ENCODE assay signal across 21 cellular contexts in genomic region chr10:24096281-24096680, GRCh38.
"Had no signal": no experiment of that assay in that cellular context is flagged by ENCODE, and none has a peak within 500 bp of the region (broad histone marks: within the 10 kb centered on the region; RNA-seq: fewer than 3 reads in every experiment).

No MANE protein-coding gene starts in this region.

- H3K4me3 ChIP-seq: lung, ovary, right atrium auricular region, sigmoid colon, skin epidermis, testis, transverse colon had no signal

- H3K27ac ChIP-seq: foreskin keratinocyte, ovary, right atrium auricular region, sigmoid colon, skin epidermis, testis, transverse colon had no signal

- H3K4me1 ChIP-seq: foreskin keratinocyte, right atrium auricular region, sigmoid colon, transverse colon had no signal

- H3K4me3 Mint-ChIP-seq: dendritic cell treated with granulocyte-macrophage colony-stimulating factor and Interleukin-4, amounts not matched to agents 40 ng/mL and 50 ng/mL, for 4 days; endodermal cell; naive thymus-derived CD4-positive, alpha-beta T cell; neural crest cell; stimulated activated naive B cell treated with anti-CD40 and anti-IgM and Interleukin-4, amounts not matched to agents 10 μg/mL and 1 μg/mL and 100 μg/mL, for 72 hours; stimulated activated naive CD8-positive, alpha-beta T cell treated with anti-CD3 and anti-CD28 coated beads, Interleukin-15, amount 100 ng/mL, for 72 hours had no signal

- H3K9me3 ChIP-seq: ovary, right atrium auricular region, sigmoid colon, testis, transverse colon had no signal

- ATAC-seq: foreskin keratinocyte; left colon; left ventricle myocardium superior; naive thymus-derived CD4-positive, alpha-beta T cell; stimulated activated naive B cell treated with anti-CD40 and anti-IgM and Interleukin-4, amounts not matched to agents 10 μg/mL and 1 μg/mL and 100 μg/mL, for 72 hours; stimulated activated naive CD8-positive, alpha-beta T cell treated with anti-CD3 and anti-CD28 coated beads, Interleukin-15, amount 100 ng/mL, for 72 hours had no signal

- H3K36me3 ChIP-seq: ovary, right atrium auricular region, sigmoid colon, transverse colon had no signal

- DNase-seq: endodermal cell; erythroblast; foreskin keratinocyte; left colon; left ventricle myocardium superior; mesenchymal stem cell; naive thymus-derived CD4-positive, alpha-beta T cell; nucleus accumbens; ovary; sigmoid colon; stimulated activated CD4-positive, alpha-beta T cell treated with anti-CD3 and anti-CD28 coated beads, Interleukin-2, amount 100 ng/mL, for 24 hours; stimulated activated CD4-positive, alpha-beta T cell treated with anti-CD3 and anti-CD28 coated beads, Interleukin-4, amount 100 ng/mL, for 4 hours; stimulated activated naive B cell treated with anti-CD40 and anti-IgM and Interleukin-4, amounts not matched to agents 10 μg/mL and 1 μg/mL and 100 μg/mL, for 72 hours; stimulated activated naive CD8-positive, alpha-beta T cell treated with anti-CD3 and anti-CD28 coated beads, Interleukin-15, amount 100 ng/mL, for 72 hours; testis; transverse colon had no signal

- H3K27me3 ChIP-seq: foreskin keratinocyte, ovary, right atrium auricular region, sigmoid colon, testis, transverse colon had no signal

- H3K36me3 Mint-ChIP-seq: stimulated activated naive B cell treated with anti-CD40 and anti-IgM and Interleukin-4, amounts not matched to agents 10 μg/mL and 1 μg/mL and 100 μg/mL, for 72 hours had no signal

- H3K4me1 Mint-ChIP-seq: naive thymus-derived CD4-positive, alpha-beta T cell; neural crest cell; stimulated activated naive B cell treated with anti-CD40 and anti-IgM and Interleukin-4, amounts not matched to agents 10 μg/mL and 1 μg/mL and 100 μg/mL, for 72 hours; stimulated activated naive CD8-positive, alpha-beta T cell treated with anti-CD3 and anti-CD28 coated beads, Interleukin-15, amount 100 ng/mL, for 72 hours had no signal

- H3K27me3 Mint-ChIP-seq: dendritic cell treated with granulocyte-macrophage colony-stimulating factor and Interleukin-4, amounts not matched to agents 40 ng/mL and 50 ng/mL, for 4 days; naive thymus-derived CD4-positive, alpha-beta T cell; stimulated activated naive B cell treated with anti-CD40 and anti-IgM and Interleukin-4, amounts not matched to agents 10 μg/mL and 1 μg/mL and 100 μg/mL, for 72 hours; stimulated activated naive CD8-positive, alpha-beta T cell treated with anti-CD3 and anti-CD28 coated beads, Interleukin-15, amount 100 ng/mL, for 72 hours had no signal

- H3K27ac Mint-ChIP-seq: dendritic cell treated with granulocyte-macrophage colony-stimulating factor and Interleukin-4, amounts not matched to agents 40 ng/mL and 50 ng/mL, for 4 days; endodermal cell; stimulated activated naive B cell treated with anti-CD40 and anti-IgM and Interleukin-4, amounts not matched to agents 10 μg/mL and 1 μg/mL and 100 μg/mL, for 72 hours; stimulated activated naive CD8-positive, alpha-beta T cell treated with anti-CD3 and anti-CD28 coated beads, Interleukin-15, amount 100 ng/mL, for 72 hours had no signal
